Comparison of ENCODE assay signal across 23 cellular contexts in genomic region chr13:31518666-31519065, GRCh38.
DNase-seq lines count a peak whose midpoint lies in the region; FAIRE-seq and TF ChIP-seq lines count a peak whose summit lies in the region.
"Had no signal": no experiment of that assay in that cellular context is flagged by ENCODE, and none has a peak within 500 bp of the region (broad histone marks: within the 10 kb centered on the region; RNA-seq: fewer than 3 reads in every experiment).

No MANE protein-coding gene starts in this region.

- no peaks in the 10 kb centered on the region for H3K36me3 ChIP-seq in H1 (ENCODE audit: control insufficient read depth in 2 of 4, insufficient read depth in 4 of 4, low read length in 3 of 4)
- H3K36me3 ChIP-seq: HAP-1, SJSA1 had no signal

- H3K27ac ChIP-seq in H1 (ENCODE audit: low read depth, low read length) = no peak overlapping the region
- H3K27ac ChIP-seq: HL-60, SJSA1 had no signal

- H2BK5ac ChIP-seq in H1 (ENCODE audit: low read depth, low read length) = no peak overlapping the region

- FAIRE-seq in H1 (lab: Jason Lieb, UNC) = no peak
- FAIRE-seq: GM12891, HTR-8/SVneo had no signal

- peak overlapping the region; percentile 49; the same call in 1 of the 2 replicates for H2AFZ ChIP-seq in H1 (ENCODE audit: low read length)

- 89% methylated on average over 4 of the region's 4 CpGs; no CpG with 5 or more reads in 1 of the 2 experiments for WGBS in H1 (ENCODE audit: extremely low coverage in 1 of 2, insufficient coverage in 1 of 2, insufficient read length in 1 of 2, insufficient replicate concordance in 2 of 2, low coverage in 1 of 2, low lambda C conversion rate in 2 of 2, missing lambda C conversion rate in 1 of 2), 2 experiments

- no peaks in the 10 kb centered on the region for H3K79me1 ChIP-seq in H1 (ENCODE audit: low read depth, low read length)

- no peaks in the 10 kb centered on the region for H3K27me3 ChIP-seq in H1 (replicated peaks in 1 of 4; ENCODE audit: control insufficient read depth in 3 of 4, extremely low read depth in 1 of 4, insufficient read depth in 3 of 4, low read length in 3 of 4)
- H3K27me3 ChIP-seq: SJSA1 had no signal

- H3K23me2 ChIP-seq in H1 (ENCODE audit: low read depth, low read length) = no peaks in the 10 kb centered on the region

- H3K4me2 ChIP-seq in H1 (ENCODE audit: insufficient read depth in 1 of 2, low read depth in 2 of 2, low read length in 2 of 2) = no peak overlapping the region

- H2AK5ac ChIP-seq in H1 (ENCODE audit: low read depth, low read length) = no peak overlapping the region

- H2BK120ac ChIP-seq in H1 (replicated peaks; ENCODE audit: low read depth, low read length) = no peak overlapping the region

- H3K4me1 Mint-ChIP-seq in mesothelial cell of epicardium = peaks cover 36% of the 10 kb centered on the region

- peak; percentile 44 for DNase-seq in GM04503 (ENCODE audit: low read depth)
- DNase-seq in H1 (ENCODE audit: low read depth in 1 of 2, low spot score in 2 of 2) = no peak
- no peak for DNase-seq in mesothelial cell of epicardium (ENCODE audit: low spot score in 2 of 2, unreplicated experiment in 2 of 2)
- no peak for DNase-seq in NCI-H2107 treated with DMSO at 0.1 percent for 48 hours (lab: John Stamatoyannopoulos, UW; ENCODE audit: unreplicated experiment)
- no peak for DNase-seq in germinal center (ENCODE audit: low spot score)
- DNase-seq in activated T-cell treated with anti-CD3 and anti-CD28 coated beads, Interleukin-2, amount 50 U/mL, for 1 hour = no peak
- no peak for DNase-seq in HT-29 (ENCODE audit: low spot score)
- DNase-seq: ACHN; Caco-2; CD4-positive, alpha-beta T cell; DMS153; GF-D8; IMR-90; NCI-H1092; NCI-H146; NCI-H2029 treated with DMSO at 0.1 percent for 48 hours; NCI-H2171 treated with DMSO at 0.1 percent for 48 hours; NCI-H446 had no signal

- no peak for TF ChIP-seq POLR2A in H1 (IDR thresholded peaks at IDR 0.05; ENCODE audit: control extremely low read depth in 1 of 2, low read depth in 2 of 2, low read length in 2 of 2)

- H2BK20ac ChIP-seq in H1 (ENCODE audit: low read length) = no peak overlapping the region

- no peak for TF ChIP-seq RAD21 in H1 (IDR thresholded peaks at IDR 0.05 in 1 of 2, conservative IDR thresholded peaks at IDR 0.05 in 1 of 2; ENCODE audit: low read depth in 2 of 2, low read length in 2 of 2)

- H3K79me2 ChIP-seq in H1 (ENCODE audit: control insufficient read depth in 1 of 2, insufficient read depth in 2 of 2, low read length in 2 of 2) = no peaks in the 10 kb centered on the region

- POLR2A ChIA-PET in H1 (lab: Charles Lee; ENCODE audit: partially characterized antibody) = no interaction called here

- no peaks in the 10 kb centered on the region for H3K9me3 Mint-ChIP-seq in mesothelial cell of epicardium
- H3K9me3 Mint-ChIP-seq: CD4-positive, alpha-beta T cell had no signal

- H3K18ac ChIP-seq in H1 (ENCODE audit: extremely low read depth, low read length) = no peak overlapping the region

- TF ChIP-seq CTCF in H1 (IDR thresholded peaks at IDR 0.05; ENCODE audit: control extremely low read depth in 1 of 3, insufficient read depth in 1 of 3, low read depth in 1 of 3, low read length in 3 of 3) (no peak), mesothelial cell of epicardium (IDR thresholded peaks at IDR 0.05; ENCODE audit: unreplicated experiment) (no peak)

- no peak overlapping the region for H3K56ac ChIP-seq in H1 (replicated peaks; ENCODE audit: insufficient read length, low read depth, low read length)

- no peak overlapping the region for H3K23ac ChIP-seq in H1 (ENCODE audit: insufficient read length)

- H3K14ac ChIP-seq in H1 (ENCODE audit: insufficient read length) = no peak overlapping the region

- H3K4me3 ChIP-seq in H1 (ENCODE audit: extremely low read depth in 1 of 4, insufficient read depth in 2 of 4, low read depth in 3 of 4, low read length in 4 of 4) = no peak overlapping the region
- H3K4me3 ChIP-seq: HAP-1, SJSA1 had no signal

- no peak for TF ChIP-seq EP300 in H1 (IDR thresholded peaks at IDR 0.05; ENCODE audit: borderline replicate concordance in 1 of 2, low read depth in 2 of 2, low read length in 2 of 2)

- no peak overlapping the region for H4K8ac ChIP-seq in H1 (ENCODE audit: extremely low read depth, insufficient read depth, low read length)

- H3K4ac ChIP-seq in H1 (replicated peaks; ENCODE audit: insufficient read length, low read depth, low read length) = no peak overlapping the region

- no peaks in the 10 kb centered on the region for H4K20me1 ChIP-seq in H1 (replicated peaks in 1 of 2; ENCODE audit: control insufficient read depth in 1 of 2, insufficient read depth in 2 of 2, low read length in 2 of 2)

- H3K4me3 Mint-ChIP-seq in mesothelial cell of epicardium = no peak overlapping the region
- H3K4me3 Mint-ChIP-seq: CD4-positive, alpha-beta T cell had no signal

- no peaks in the 10 kb centered on the region for H3K9me3 ChIP-seq in H1 (ENCODE audit: insufficient read depth in 2 of 2, low read depth in 1 of 2, low read length in 1 of 2)
- H3K9me3 ChIP-seq: HAP-1, SJSA1 had no signal

- H3K36me3 Mint-ChIP-seq in mesothelial cell of epicardium = no peaks in the 10 kb centered on the region

- H4K5ac ChIP-seq in H1 (ENCODE audit: insufficient read length, low read depth, low read length) = no peak overlapping the region

- peak overlapping the region; percentile 11 for H3K27ac Mint-ChIP-seq in mesothelial cell of epicardium
- H3K27ac Mint-ChIP-seq: CD4-positive, alpha-beta T cell had no signal

- H3K9ac ChIP-seq in H1 (replicated peaks in 1 of 4; ENCODE audit: extremely low read depth in 1 of 4, low read depth in 3 of 4, low read length in 3 of 4) = no peak overlapping the region

- H3K27me3 Mint-ChIP-seq in mesothelial cell of epicardium (ENCODE audit: low read depth) = peaks cover 3% of the 10 kb centered on the region
- H3K27me3 Mint-ChIP-seq: CD4-positive, alpha-beta T cell had no signal

- no peak overlapping the region for H2BK12ac ChIP-seq in H1 (ENCODE audit: low read depth, low read length)

- CTCF ChIA-PET in H1 (lab: Charles Lee; ENCODE audit: partially characterized antibody) = interaction anchor here (0.9 to 3.3 kb wide), 4 partner anchors 10 to 87 kb away, joined by 3 to 15 read pairs (median 4); no protein-coding TSS in a partner anchor

- H3K4me1 ChIP-seq in H1 (replicated peaks in 1 of 4; ENCODE audit: control insufficient read depth in 3 of 4, insufficient read depth in 4 of 4, low read length in 3 of 4) = peaks cover 0 to 2% (median 0%) of the 10 kb centered on the region in 4 experiments; a peak in 1 of 7 replicates
- H3K4me1 ChIP-seq: HAP-1, SJSA1 had no signal

- H4K91ac ChIP-seq in H1 (replicated peaks; ENCODE audit: insufficient read length, low read length) = no peak overlapping the region

- H2BK15ac ChIP-seq in H1 (ENCODE audit: low read length) = no peak overlapping the region

TF ChIP-seq in H1, 55 proteins besides CTCF, POLR2A, EP300 and RAD21:
- TF ChIP-seq SIX5 (IDR thresholded peaks at IDR 0.05; ENCODE audit: low read depth, low read length) (no peak), RBBP5 (IDR thresholded peaks at IDR 0.05; ENCODE audit: borderline replicate concordance, low read depth, low read length) (no peak), TAF7 (optimal IDR thresholded peaks at IDR 0.05; ENCODE audit: borderline replicate concordance, low read depth, low read length) (no peak), SP1 (IDR thresholded peaks at IDR 0.05; ENCODE audit: low read depth, low read length) (no peak), EGR1 (IDR thresholded peaks at IDR 0.05; ENCODE audit: borderline replicate concordance, low read depth, low read length) (no peak), POU5F1 (IDR thresholded peaks at IDR 0.05; ENCODE audit: low read depth, low read length) (no peak), SIRT6 (IDR thresholded peaks at IDR 0.05; ENCODE audit: low read length) (no peak), TEAD4 (IDR thresholded peaks at IDR 0.05; ENCODE audit: low read depth, low read length) (no peak), GTF2F1 (IDR thresholded peaks at IDR 0.05; ENCODE audit: borderline replicate concordance, low read depth, low read length) (no peak), CHD2 (IDR thresholded peaks at IDR 0.05; ENCODE audit: low read length) (no peak), MAX (IDR thresholded peaks at IDR 0.05) (no peak), CREB1 (IDR thresholded peaks at IDR 0.05) (no peak), YY1 (IDR thresholded peaks at IDR 0.05; ENCODE audit: low read depth, low read length) (no peak), CBX5 (IDR thresholded peaks at IDR 0.05; ENCODE audit: low read depth, low read length) (no peak), PHF8 (conservative IDR thresholded peaks at IDR 0.05; ENCODE audit: low read depth, low read length) (no peak), ATF2 (IDR thresholded peaks at IDR 0.05; ENCODE audit: low read length) (no peak), RXRA (IDR thresholded peaks at IDR 0.05; ENCODE audit: insufficient read depth, low read depth, low read length) (no peak), SRF (IDR thresholded peaks at IDR 0.05; ENCODE audit: low read depth, low read length) (no peak)
